Comparison of ENCODE assay signal across 1 cellular context in genomic region chr19:18282021-18282787, GRCh38.
TF ChIP-seq lines count a peak whose summit lies in the region.

No MANE protein-coding gene starts in this region.

TF ChIP-seq in GM12878, 131 proteins besides CTCF, POLR2A, EP300 and RAD21 (continued from another document and continues in another):
- TF ChIP-seq CUX1 (IDR thresholded peaks at IDR 0.05; ENCODE audit: insufficient replicate concordance, low read depth, low read length), result no peak
- TF ChIP-seq ASH2L (IDR thresholded peaks at IDR 0.05; ENCODE audit: borderline replicate concordance, low read depth), result no peak
- TF ChIP-seq EZH2 (IDR thresholded peaks at IDR 0.05; ENCODE audit: borderline replicate concordance, control insufficient read depth, low read depth, low read length), result no peak
- no peak for TF ChIP-seq KAT2A (conservative IDR thresholded peaks at IDR 0.05; ENCODE audit: control insufficient read depth, low read depth, low read length)
- TF ChIP-seq TBL1XR1 (IDR thresholded peaks at IDR 0.05; ENCODE audit: low read depth, low read length), result no peak
- TF ChIP-seq RAD51 (IDR thresholded peaks at IDR 0.05), result no peak
- no peak for TF ChIP-seq CBFB (IDR thresholded peaks at IDR 0.05; ENCODE audit: low read depth)
- TF ChIP-seq HSF1 (IDR thresholded peaks at IDR 0.05; ENCODE audit: low read depth, low read length), result no peak
- TF ChIP-seq RUNX3 (IDR thresholded peaks at IDR 0.05; ENCODE audit: low read length), result no peak
- no peak for TF ChIP-seq NFIC (IDR thresholded peaks at IDR 0.05; ENCODE audit: low read depth, low read length)
- TF ChIP-seq JUND (IDR thresholded peaks at IDR 0.05; ENCODE audit: low read depth, low read length), result no peak
- TF ChIP-seq ELK1 (IDR thresholded peaks at IDR 0.05; ENCODE audit: low read depth, low read length), result no peak
- no peak for TF ChIP-seq ZNF592 (IDR thresholded peaks at IDR 0.05)
- TF ChIP-seq ATF7 (IDR thresholded peaks at IDR 0.05; ENCODE audit: low read depth), result 0 out of 2 replicates have a peak, but pooled peaks have one; percentile 12
- TF ChIP-seq SREBF2 (IDR thresholded peaks at IDR 0.05; ENCODE audit: low read length), result no peak
- TF ChIP-seq HDAC6 (IDR thresholded peaks at IDR 0.05; ENCODE audit: unreplicated experiment), result no peak
- TF ChIP-seq TAF1 (IDR thresholded peaks at IDR 0.05; ENCODE audit: borderline replicate concordance, low read depth, low read length), result no peak; the same call in 1 of the 2 replicates
- no peak for TF ChIP-seq PRDM15 (CRISPR knock-in tag; IDR thresholded peaks at IDR 0.05)
- TF ChIP-seq NR2F1 (conservative IDR thresholded peaks at IDR 0.05), result no peak
- no peak for TF ChIP-seq GABPA (IDR thresholded peaks at IDR 0.05; ENCODE audit: low read depth)
- peak; percentile 23 for TF ChIP-seq SKIL (IDR thresholded peaks at IDR 0.05; ENCODE audit: low read depth, poor library complexity, severe bottlenecking)
- TF ChIP-seq MYC (IDR thresholded peaks at IDR 0.05; ENCODE audit: insufficient read depth, insufficient read length, insufficient replicate concordance, low read length, severe bottlenecking), result peak; percentile 45
- no peak for TF ChIP-seq NR2C2 (IDR thresholded peaks at IDR 0.05; ENCODE audit: borderline replicate concordance, control insufficient read depth, insufficient read length, low read depth)
- TF ChIP-seq SMARCA5 (IDR thresholded peaks at IDR 0.05), result no peak
- no peak for TF ChIP-seq ATF2 (IDR thresholded peaks at IDR 0.05; ENCODE audit: low read length)
- TF ChIP-seq ZNF24 (IDR thresholded peaks at IDR 0.05), result no peak
- peak; percentile 54; the same call in 1 of the 2 replicates for TF ChIP-seq ZBTB40 (IDR thresholded peaks at IDR 0.05; ENCODE audit: borderline replicate concordance)
- TF ChIP-seq ZZZ3 (IDR thresholded peaks at IDR 0.05; ENCODE audit: control insufficient read depth, insufficient read length, low read depth), result no peak
- TF ChIP-seq CBX3 (IDR thresholded peaks at IDR 0.05; ENCODE audit: borderline replicate concordance, low read depth), result no peak
- 0 out of 2 replicates have a peak, but pooled peaks have one; percentile 61 for TF ChIP-seq POLR2AphosphoS5 (IDR thresholded peaks at IDR 0.05; ENCODE audit: low read length)
- no peak for TF ChIP-seq PAX5 (IDR thresholded peaks at IDR 0.05; ENCODE audit: borderline replicate concordance, low read depth, low read length)
